Comparison of ENCODE assay signal across 8 cellular contexts in genomic region chr22:29040385-29041275, GRCh38. TPM values are rescaled to one million over a fixed set of nuclear protein-coding genes. Genes with fewer than 3 reads are reported as not detected.
A peak's percentile ranks its signal among the peaks of the same experiment; 100 is the strongest.
DNase-seq lines count a peak whose midpoint lies in the region; ATAC-seq, FAIRE-seq and TF ChIP-seq lines count a peak whose summit lies in the region.
"Had no signal": no experiment of that assay in that cellular context is flagged by ENCODE, and none has a peak within 500 bp of the region (broad histone marks: within the 10 kb centered on the region; RNA-seq: fewer than 3 reads in every experiment).

No MANE protein-coding gene starts in this region.

- H3K27me3 ChIP-seq in K562 (ENCODE audit: control insufficient read depth in 2 of 2, insufficient read depth in 2 of 2, low read length in 2 of 2) = no peaks in the 10 kb centered on the region
- no peaks in the 10 kb centered on the region for H3K27me3 ChIP-seq in iPS DF 6.9 (ENCODE audit: control insufficient read depth, insufficient read depth, low read length)
- H3K27me3 ChIP-seq in spleen (replicated peaks in 1 of 7) = peaks cover 0 to 4% (median 0%) of the 10 kb centered on the region in 7 donors

- WGBS in K562 (ENCODE audit: insufficient coverage, low coverage, missing lambda C conversion rate) = 40% methylated on average over 8 of the region's 9 CpGs
- no CpG with 5 or more reads among the region's 9 CpGs for WGBS in iPS DF 6.9 (ENCODE audit: insufficient coverage, insufficient read length)
- WGBS in spleen, 5 donors = 38 to 41% (median 39%) methylated on average over 9 of the region's 9 CpGs

- CTCF ChIA-PET in K562 (lab: Yijun Ruan, JAX; ENCODE audit: low intra/inter-chr PET ratio) = interaction anchor here (0.5 to 3.1 kb wide), 6 partner anchors 185 to 1154 kb away, joined by 3 to 33 read pairs (median 4); no protein-coding TSS in a partner anchor

- POLR2A ChIA-PET in K562 (lab: Yijun Ruan, JAX) = interaction anchor here (0.6 to 1.4 kb wide), 4 partner anchors 9 to 242 kb away, joined by 3 to 7 read pairs (median 4); no protein-coding TSS in a partner anchor

- TF ChIP-seq POLR2A in K562 (conservative IDR thresholded peaks at IDR 0.05) (no peak), spleen (IDR thresholded peaks at IDR 0.05) (no peak)

- ATAC-seq in K562 (peak; percentile 88), GM21515 (IDR thresholded peaks at IDR 0.05; ENCODE audit: unreplicated experiment) (no peak)

- no peaks in the 10 kb centered on the region for H3K9me1 ChIP-seq in K562 (ENCODE audit: control insufficient read depth, insufficient read depth, low read length)

- no TSS peak for BruUV-seq in K562 (replicated peaks; lab: Mats Ljungman, UMichigan)

- H3K4me1 ChIP-seq in K562 (replicated peaks in 1 of 2; ENCODE audit: control insufficient read depth in 2 of 2, insufficient read depth in 2 of 2, low read length in 2 of 2) (no peaks in the 10 kb centered on the region; a peak in 1 of 5 replicates), iPS DF 6.9 (ENCODE audit: control insufficient read depth, insufficient read depth, low read length) (no peaks in the 10 kb centered on the region), spleen (peaks cover 0 to 14% (median 8%) of the 10 kb centered on the region in 6 donors)

- H3K4me2 ChIP-seq in K562 (ENCODE audit: insufficient read depth, low read length) = no peak overlapping the region

- H3K27ac ChIP-seq in K562 (ENCODE audit: extremely low read depth, low read depth, low read length) (no peak overlapping the region), iPS DF 6.9 (ENCODE audit: low read length) (no peak overlapping the region), spleen (no peak overlapping the region)

- no peak overlapping the region for H3K9ac ChIP-seq in K562 (ENCODE audit: insufficient read depth in 1 of 2, low read depth in 2 of 2, low read length in 2 of 2)

- peak; percentile 76 to 88 for TF ChIP-seq RAD21 in K562 (CRISPR knock-in tag; conservative IDR thresholded peaks at IDR 0.05 in 1 of 2, IDR thresholded peaks at IDR 0.05 in 1 of 2)

- intact Hi-C loops in K562 (cut with micrococcal nuclease) (loop anchor here (1.0 to 5.0 kb wide), 3 partner anchors 185 to 438 kb away; no protein-coding TSS in a partner anchor), spleen (cut with DNase I; ENCODE audit: low total_unique reads) (loop anchor here (2.0 to 5.0 kb wide), 2 partner anchors 186 to 438 kb away; no protein-coding TSS in a partner anchor)

- peak; percentile 96 for FAIRE-seq in K562 (lab: Jason Lieb, UNC)

- H3K79me2 ChIP-seq in K562 (ENCODE audit: control insufficient read depth, insufficient read depth, low read length) = no peaks in the 10 kb centered on the region

- H3K4me3 ChIP-seq in K562 (no peak overlapping the region), iPS DF 6.9 (ENCODE audit: low read length) (no peak overlapping the region), spleen (no peak overlapping the region)
- H3K4me3 ChIP-seq: skin epidermis had no signal

- H3K9me3 ChIP-seq in K562 (replicated peaks; ENCODE audit: control insufficient read depth, insufficient read depth, low read depth, low read length) (no peaks in the 10 kb centered on the region), iPS DF 6.9 (ENCODE audit: control insufficient read depth, insufficient read depth, low read length) (no peaks in the 10 kb centered on the region), spleen (no peaks in the 10 kb centered on the region)

- in situ Hi-C loops in K562 (cut with MboI) = no loop called here

- H4K20me1 ChIP-seq in K562 (replicated peaks; ENCODE audit: control insufficient read depth, insufficient read depth, low read length) = no peaks in the 10 kb centered on the region

- no peak overlapping the region for H2AFZ ChIP-seq in K562 (ENCODE audit: low read depth, low read length)

- TF ChIP-seq CTCF in GM12873 (IDR thresholded peaks at IDR 0.05; ENCODE audit: insufficient read depth, low read depth, low read length, missing control alignments) (peak; percentile 96), K562 (IDR thresholded peaks at IDR 0.05 in 2 of 3, conservative IDR thresholded peaks at IDR 0.05 in 1 of 3; ENCODE audit: insufficient read depth in 2 of 3, low read depth in 1 of 3, low read length in 3 of 3) (peak; percentile 74 to 82 (median 81)), spleen (IDR thresholded peaks at IDR 0.05 in 8 of 11, conservative IDR thresholded peaks at IDR 0.05 in 3 of 11) (peak; percentile 89 to 97 (median 93))

- DNase-seq in NCI-H1694 (lab: John Stamatoyannopoulos, UW) (peak; percentile 58), T1000 (lab: John Stamatoyannopoulos, UW) (peak; percentile 43), K562 (ENCODE audit: extremely low read depth in 1 of 4, low spot score in 3 of 4) (peak; percentile 45 to 77 (median 50)), iPS DF 6.9 (ENCODE audit: low read depth, low spot score) (peak; percentile 64), spleen (no peak)

- H3K36me3 ChIP-seq in K562 (ENCODE audit: control insufficient read depth, insufficient read depth, low read length) (peaks cover 13% of the 10 kb centered on the region; the same call in 2 of the 3 replicates), iPS DF 6.9 (ENCODE audit: control insufficient read depth, insufficient read depth, low read length) (peaks cover 5% of the 10 kb centered on the region; the same call in 1 of the 2 replicates), spleen (peaks cover 0 to 14% (median 0%) of the 10 kb centered on the region in 6 donors)

- TF ChIP-seq EP300 in K562 (IDR thresholded peaks at IDR 0.05; ENCODE audit: low read length) = no peak

TF ChIP-seq in K562, 482 proteins besides CTCF, POLR2A, EP300 and RAD21 (continues in another document):
- TF ChIP-seq ZNF668 (CRISPR knock-in tag; IDR thresholded peaks at IDR 0.05) = no peak
- no peak for TF ChIP-seq RFX1 (IDR thresholded peaks at IDR 0.05)
- peak; percentile 87 for TF ChIP-seq NFIC (IDR thresholded peaks at IDR 0.05)
- TF ChIP-seq NR0B1 (IDR thresholded peaks at IDR 0.05; ENCODE audit: partially characterized antibody) = no peak

RNA-seq across cellular contexts. Expression of gene C22orf31, which starts 21.0 kb away (rescaled TPM):
- not detected in 2 replicates for total RNA-seq in K562 (2011; cell fraction: chromatin; rRNA removed; ENCODE audit: low replicate concordance)
- total RNA-seq in K562 (2011; cell fraction: nucleolus; rRNA removed) = not detected in 2 replicates
- total RNA-seq in K562 (2011; cell fraction: nucleoplasm; rRNA removed) = not detected in 2 replicates
- total RNA-seq in K562 (2014; rRNA removed) (not detected in 2 replicates), K562 (2014; rRNA removed; fragmentation: Illumina TruSeq; extraction: Trizol) (not detected in 2 replicates), K562 (2015; rRNA removed; fragmentation: Illumina TruSeq; extraction: Trizol) (not detected in 2 replicates), K562 (2021) (not detected in 2 replicates), spleen (not detected)
- polyA plus RNA-seq in K562 (2011; rRNA removed) (not detected in 2 replicates), K562 (2014; fragmentation: Illumina TruSeq; extraction: Trizol) (not detected in 2 replicates), K562 (2014; fragmentation: Nextera tagmentation; extraction: Ambion mirVana) (not detected), K562 (2014; rRNA removed) (not detected in 2 replicates), spleen (not detected)
- not detected in 2 replicates for polyA plus RNA-seq in K562 (2011; cell fraction: cytosol; rRNA removed)
- polyA plus RNA-seq in K562 (2011; cell fraction: nucleus; rRNA removed) = not detected in 2 replicates
- not detected in 2 replicates for polyA plus RNA-seq in K562 (2012)
- polyA minus RNA-seq in K562 (2011; rRNA and poly(A)+ RNA removed) = not detected in 2 replicates
- polyA minus RNA-seq in K562 (2011; cell fraction: cytosol; rRNA and poly(A)+ RNA removed) = not detected in 2 replicates
- polyA minus RNA-seq in K562 (2011; cell fraction: nucleus; rRNA and poly(A)+ RNA removed) = not detected in 2 replicates

RNA-seq across cellular contexts. Expression of gene KREMEN1, which starts 32.2 kb away (rescaled TPM):
- total RNA-seq in K562 (2011; cell fraction: chromatin; rRNA removed; ENCODE audit: low replicate concordance) = 3.6 and 5.0 TPM in 2 replicates
- 4.2 and 4.5 TPM in 2 replicates for total RNA-seq in K562 (2011; cell fraction: nucleolus; rRNA removed)
- total RNA-seq in K562 (2011; cell fraction: nucleoplasm; rRNA removed) = 5.6 and 6.4 TPM in 2 replicates
- total RNA-seq in K562 (2014; rRNA removed) (3.8 and 5.1 TPM in 2 replicates), K562 (2014; rRNA removed; fragmentation: Illumina TruSeq; extraction: Trizol) (3.8 and 4.3 TPM in 2 replicates), K562 (2015; rRNA removed; fragmentation: Illumina TruSeq; extraction: Trizol) (5.0 and 6.1 TPM in 2 replicates), K562 (2021) (8.8 and 11.5 TPM in 2 replicates), spleen (10 to 100 TPM; 15.0 to 41.3 (median 29.0) TPM)
- polyA plus RNA-seq in K562 (2011; rRNA removed) (2.2 and 3.2 TPM in 2 replicates), K562 (2014; fragmentation: Illumina TruSeq; extraction: Trizol) (8.9 and 10.1 TPM in 2 replicates), K562 (2014; fragmentation: Nextera tagmentation; extraction: Ambion mirVana) (1 to 10 TPM in 1 of 2 experiments, under 1 TPM in 1; 0.69 to 1.3 TPM), K562 (2014; rRNA removed) (4.5 and 4.9 TPM in 2 replicates), spleen (1 to 10 TPM; 1.5 to 4.7 (median 2.2) TPM)
- polyA plus RNA-seq in K562 (2011; cell fraction: cytosol; rRNA removed) = 3.2 and 6.4 TPM in 2 replicates
- polyA plus RNA-seq in K562 (2011; cell fraction: nucleus; rRNA removed) = 1.1 and 3.0 TPM in 2 replicates
- polyA plus RNA-seq in K562 (2012) = 6.8 and 12.0 TPM in 2 replicates
- polyA minus RNA-seq in K562 (2011; rRNA and poly(A)+ RNA removed) = 1.3 and 2.4 TPM in 2 replicates
- polyA minus RNA-seq in K562 (2011; cell fraction: cytosol; rRNA and poly(A)+ RNA removed) = 2.7 and 4.5 TPM in 2 replicates
- polyA minus RNA-seq in K562 (2011; cell fraction: nucleus; rRNA and poly(A)+ RNA removed) = 0.33 and 0.54 TPM in 2 replicates
